In the genomic region with DNA sequence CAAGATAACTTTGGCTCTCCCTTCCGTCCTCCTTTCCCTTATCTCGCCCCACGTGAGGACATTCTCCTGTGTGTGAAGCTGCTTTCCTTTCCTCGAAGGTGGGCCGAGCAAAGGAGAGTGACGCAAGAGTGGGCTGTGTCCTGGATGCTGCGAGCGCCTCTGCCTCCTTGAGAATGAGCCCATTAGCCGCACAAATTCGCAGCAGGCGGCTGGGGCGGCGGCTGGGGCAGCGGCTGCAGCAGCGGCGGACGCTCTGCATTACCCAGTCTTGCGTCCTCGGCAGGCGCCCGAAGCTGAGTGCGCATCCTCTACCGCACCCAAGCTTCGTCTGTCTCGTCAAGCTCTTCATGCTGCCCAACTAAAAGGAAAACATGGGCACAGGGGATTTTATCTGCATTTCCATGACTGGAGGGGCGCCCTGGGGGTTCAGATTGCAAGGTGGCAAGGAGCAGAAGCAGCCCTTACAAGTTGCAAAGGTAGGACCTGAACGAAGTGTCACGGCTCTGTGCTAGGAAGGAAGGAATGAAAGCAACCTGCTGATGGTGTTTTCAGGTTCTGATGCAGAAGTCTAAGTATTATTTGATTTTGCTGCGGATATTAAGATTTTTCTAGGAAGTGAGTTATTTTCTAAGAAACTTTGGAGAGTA, we compare ENCODE assay signal across 8 cellular contexts. TPM values are rescaled to one million over a fixed set of nuclear protein-coding genes. Genes with fewer than 3 reads are reported as not detected.
DNase-seq lines count a peak whose midpoint lies in the region; ATAC-seq and TF ChIP-seq lines count a peak whose summit lies in the region.

A gene with protein sequence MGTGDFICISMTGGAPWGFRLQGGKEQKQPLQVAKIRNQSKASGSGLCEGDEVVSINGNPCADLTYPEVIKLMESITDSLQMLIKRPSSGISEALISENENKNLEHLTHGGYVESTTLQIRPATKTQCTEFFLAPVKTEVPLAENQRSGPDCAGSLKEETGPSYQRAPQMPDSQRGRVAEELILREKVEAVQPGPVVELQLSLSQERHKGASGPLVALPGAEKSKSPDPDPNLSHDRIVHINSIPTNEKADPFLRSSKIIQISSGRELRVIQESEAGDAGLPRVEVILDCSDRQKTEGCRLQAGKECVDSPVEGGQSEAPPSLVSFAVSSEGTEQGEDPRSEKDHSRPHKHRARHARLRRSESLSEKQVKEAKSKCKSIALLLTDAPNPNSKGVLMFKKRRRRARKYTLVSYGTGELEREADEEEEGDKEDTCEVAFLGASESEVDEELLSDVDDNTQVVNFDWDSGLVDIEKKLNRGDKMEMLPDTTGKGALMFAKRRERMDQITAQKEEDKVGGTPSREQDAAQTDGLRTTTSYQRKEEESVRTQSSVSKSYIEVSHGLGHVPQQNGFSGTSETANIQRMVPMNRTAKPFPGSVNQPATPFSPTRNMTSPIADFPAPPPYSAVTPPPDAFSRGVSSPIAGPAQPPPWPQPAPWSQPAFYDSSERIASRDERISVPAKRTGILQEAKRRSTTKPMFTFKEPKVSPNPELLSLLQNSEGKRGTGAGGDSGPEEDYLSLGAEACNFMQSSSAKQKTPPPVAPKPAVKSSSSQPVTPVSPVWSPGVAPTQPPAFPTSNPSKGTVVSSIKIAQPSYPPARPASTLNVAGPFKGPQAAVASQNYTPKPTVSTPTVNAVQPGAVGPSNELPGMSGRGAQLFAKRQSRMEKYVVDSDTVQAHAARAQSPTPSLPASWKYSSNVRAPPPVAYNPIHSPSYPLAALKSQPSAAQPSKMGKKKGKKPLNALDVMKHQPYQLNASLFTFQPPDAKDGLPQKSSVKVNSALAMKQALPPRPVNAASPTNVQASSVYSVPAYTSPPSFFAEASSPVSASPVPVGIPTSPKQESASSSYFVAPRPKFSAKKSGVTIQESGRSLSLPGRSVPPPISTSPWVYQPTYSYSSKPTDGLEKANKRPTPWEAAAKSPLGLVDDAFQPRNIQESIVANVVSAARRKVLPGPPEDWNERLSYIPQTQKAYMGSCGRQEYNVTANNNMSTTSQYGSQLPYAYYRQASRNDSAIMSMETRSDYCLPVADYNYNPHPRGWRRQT (plus strand): TSS at position 189 of the 647 bp plus-strand sequence. CDS start 183 bp downstream, at position 372.

- peak; percentile 72 for ATAC-seq in HG03196 (IDR thresholded peaks at IDR 0.05; ENCODE audit: unreplicated experiment)
- ATAC-seq in naive thymus-derived CD8-positive, alpha-beta T cell: peak; percentile 67 to 71

- no peaks in the 10 kb centered on the region for H3K9me3 Mint-ChIP-seq in activated T-helper 2 cell treated with anti-CD3 and anti-CD28 coated beads, Interferon-gamma antibody, Interleukin-2, Interleukin-4, amounts not matched to agents 10 μg/mL and 5 μg/mL and 100 μg/mL, durations not matched to agents 14 hours and 24 hours and 36 hours
- no peaks in the 10 kb centered on the region for H3K9me3 Mint-ChIP-seq in naive thymus-derived CD8-positive, alpha-beta T cell

- intact Hi-C loops in activated T-helper 2 cell treated with anti-CD3 and anti-CD28 coated beads, Interferon-gamma antibody, Interleukin-2, Interleukin-4, amounts not matched to agents 10 μg/mL and 5 μg/mL and 100 μg/mL, durations not matched to agents 14 hours and 24 hours and 36 hours (cut with micrococcal nuclease): no loop called here
- intact Hi-C loops in tibial artery (cut with DNase I; ENCODE audit: low total_unique reads): loop anchor here (5.0 to 10.0 kb wide), 3 partner anchors 116 to 399 kb away; no protein-coding TSS in a partner anchor

- H3K36me3 ChIP-seq in tibial artery: no peaks in the 10 kb centered on the region

- no peaks in the 10 kb centered on the region for H3K27me3 ChIP-seq in tibial artery

- H3K4me3 Mint-ChIP-seq in activated T-helper 2 cell treated with anti-CD3 and anti-CD28 coated beads, Interferon-gamma antibody, Interleukin-2, Interleukin-4, amounts not matched to agents 10 μg/mL and 5 μg/mL and 100 μg/mL, durations not matched to agents 14 hours and 24 hours and 36 hours (ENCODE audit: low read depth): peak within 1 kb of the TSS; percentile 75
- H3K4me3 Mint-ChIP-seq in naive thymus-derived CD8-positive, alpha-beta T cell: peak within 1 kb of the TSS; percentile 59 to 84 (median 80)

- peaks cover 32% of the 10 kb centered on the region for H3K27me3 Mint-ChIP-seq in activated T-helper 2 cell treated with anti-CD3 and anti-CD28 coated beads, Interferon-gamma antibody, Interleukin-2, Interleukin-4, amounts not matched to agents 10 μg/mL and 5 μg/mL and 100 μg/mL, durations not matched to agents 14 hours and 24 hours and 36 hours (ENCODE audit: low read depth)
- peaks cover 15 to 37% (median 28%) of the 10 kb centered on the region in 5 donors for H3K27me3 Mint-ChIP-seq in naive thymus-derived CD8-positive, alpha-beta T cell

- no peak within 1 kb of the TSS for H3K27ac Mint-ChIP-seq in activated T-helper 2 cell treated with anti-CD3 and anti-CD28 coated beads, Interferon-gamma antibody, Interleukin-2, Interleukin-4, amounts not matched to agents 10 μg/mL and 5 μg/mL and 100 μg/mL, durations not matched to agents 14 hours and 24 hours and 36 hours
- peak within 1 kb of the TSS in 1 of 10 donors; percentile 11 for H3K27ac Mint-ChIP-seq in naive thymus-derived CD8-positive, alpha-beta T cell

- H3K4me1 ChIP-seq in tibial artery: peaks cover 0 to 12% (median 0%) of the 10 kb centered on the region in 4 donors

- no peaks in the 10 kb centered on the region for H3K9me3 ChIP-seq in tibial artery

- peak within 1 kb of the TSS; percentile 49 for H3K4me3 ChIP-seq in fibroblast of villous mesenchyme (ENCODE audit: low read depth, low read length)
- peak within 1 kb of the TSS; percentile 80 to 92 for H3K4me3 ChIP-seq in tibial artery

- peaks cover 16% of the 10 kb centered on the region for H3K4me1 Mint-ChIP-seq in activated T-helper 2 cell treated with anti-CD3 and anti-CD28 coated beads, Interferon-gamma antibody, Interleukin-2, Interleukin-4, amounts not matched to agents 10 μg/mL and 5 μg/mL and 100 μg/mL, durations not matched to agents 14 hours and 24 hours and 36 hours (ENCODE audit: low read depth)
- H3K4me1 Mint-ChIP-seq in naive thymus-derived CD8-positive, alpha-beta T cell: peaks cover 10 to 20% (median 17%) of the 10 kb centered on the region in 4 donors

- H3K36me3 Mint-ChIP-seq in activated T-helper 2 cell treated with anti-CD3 and anti-CD28 coated beads, Interferon-gamma antibody, Interleukin-2, Interleukin-4, amounts not matched to agents 10 μg/mL and 5 μg/mL and 100 μg/mL, durations not matched to agents 14 hours and 24 hours and 36 hours (ENCODE audit: low read depth): no peaks in the 10 kb centered on the region
- H3K36me3 Mint-ChIP-seq in naive thymus-derived CD8-positive, alpha-beta T cell: no peaks in the 10 kb centered on the region

- H3K27ac ChIP-seq in tibial artery: peak within 1 kb of the TSS; percentile 77 to 90

- TF ChIP-seq CTCF in fibroblast of villous mesenchyme (IDR thresholded peaks at IDR 0.05; ENCODE audit: insufficient read depth, low read depth, low read length): no peak
- peak in 1 of 2 experiments; percentile 15 for TF ChIP-seq CTCF in tibial artery (IDR thresholded peaks at IDR 0.05)

- POLR2A ChIA-PET in naive thymus-derived CD8-positive, alpha-beta T cell (lab: Charles Lee): interaction anchor here (0.6 kb wide), 1 partner anchor 11 kb away, joined by 3 read pairs; no protein-coding TSS in a partner anchor

- DNase-seq in AG08395 (ENCODE audit: low spot score) (peak; percentile 82), GM19240 (ENCODE audit: insufficient read length, low spot score) (peak; percentile 6), NCI-H82 treated with DMSO at 0.1 percent for 48 hours (lab: John Stamatoyannopoulos, UW; ENCODE audit: unreplicated experiment) (peak; percentile 21), fibroblast of villous mesenchyme (ENCODE audit: low read depth) (peak; percentile 84), tibial artery (peak; percentile 85 to 93)
- DNase-seq in activated T-helper 2 cell treated with anti-CD3 and anti-CD28 coated beads, Interferon-gamma antibody, Interleukin-2, Interleukin-4, amounts not matched to agents 10 μg/mL and 5 μg/mL and 100 μg/mL, durations not matched to agents 14 hours and 24 hours and 36 hours (ENCODE audit: low spot score): peak; percentile 19
- DNase-seq in naive thymus-derived CD8-positive, alpha-beta T cell: peak in 8 of 10 donors; percentile 2 to 27 (median 16)

RNA-seq across cellular contexts. Expression of the gene that starts here (rescaled TPM):
- total RNA-seq in activated T-helper 2 cell treated with anti-CD3 and anti-CD28 coated beads, Interferon-gamma antibody, Interleukin-2, Interleukin-4, amounts not matched to agents 10 μg/mL and 5 μg/mL and 100 μg/mL, durations not matched to agents 14 hours and 24 hours and 36 hours: 0.09 TPM in 2 replicates
- 139 and 194 TPM in 2 replicates for total RNA-seq in fibroblast of villous mesenchyme
- 1 to 10 TPM in 1 of 2 experiments, under 1 TPM in 1; 0.99 to 1.0 TPM for total RNA-seq in naive thymus-derived CD8-positive, alpha-beta T cell
- polyA plus RNA-seq in naive thymus-derived CD8-positive, alpha-beta T cell: under 1 TPM in 2 of 3 donors, not detected in 1; 0.15 to 0.31 TPM

Comparison
In these comparisons a context has a peak if more than half of its experiments do, and no peak if none do; other contexts are left out.
1. Peak in every context shown above with its lines: DNase-seq, ATAC-seq, H3K4me3 ChIP-seq and H3K27ac ChIP-seq.
2. RNA of the gene that starts here (total RNA-seq): 139 to 194 TPM in fibroblast of villous mesenchyme; 0.99 to 1.0 TPM in naive thymus-derived CD8-positive, alpha-beta T cell and 0.09 TPM in activated T-helper 2 cell treated with anti-CD3 and anti-CD28 coated beads, Interferon-gamma antibody, Interleukin-2, Interleukin-4, amounts not matched to agents 10 μg/mL and 5 μg/mL and 100 μg/mL, durations not matched to agents 14 hours and 24 hours and 36 hours; every median in the first group is over 10 times any median in the second.
3. Peak in DNase-seq in activated T-helper 2 cell treated with anti-CD3 and anti-CD28 coated beads, Interferon-gamma antibody, Interleukin-2, Interleukin-4, amounts not matched to agents 10 μg/mL and 5 μg/mL and 100 μg/mL, durations not matched to agents 14 hours and 24 hours and 36 hours; RNA of the gene not detected or under 1 TPM.
4. DNase-seq: peak in every context shown above with its lines; median percentile 89 in tibial artery; 84 in fibroblast of villous mesenchyme; 82 in AG08395; 21 in NCI-H82 treated with DMSO at 0.1 percent for 48 hours; 19 in activated T-helper 2 cell treated with anti-CD3 and anti-CD28 coated beads, Interferon-gamma antibody, Interleukin-2, Interleukin-4, amounts not matched to agents 10 μg/mL and 5 μg/mL and 100 μg/mL, durations not matched to agents 14 hours and 24 hours and 36 hours; 16 in naive thymus-derived CD8-positive, alpha-beta T cell; 6 in GM19240.